1 cellular context compared by ENCODE assay signal in the genomic region with DNA sequence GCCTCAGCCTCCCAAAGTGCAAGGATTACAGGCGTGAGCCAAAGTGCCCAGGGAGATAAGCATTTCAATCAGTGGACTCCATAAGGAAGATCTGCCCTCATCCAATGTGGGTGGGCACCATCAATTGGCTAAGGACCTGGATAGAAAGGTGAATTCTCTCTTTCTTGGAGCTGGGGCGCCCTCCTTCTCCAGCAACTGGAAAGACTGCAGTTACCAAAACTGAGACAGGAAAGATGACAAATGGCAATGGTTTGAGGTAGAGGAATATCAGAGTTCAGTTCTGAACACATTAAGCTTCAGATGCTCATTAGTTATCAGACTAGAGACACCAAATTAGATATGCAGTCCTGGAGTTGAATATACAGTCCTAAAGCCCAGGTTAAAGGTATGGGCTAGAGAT.
A peak's percentile ranks its signal among the peaks of the same experiment; 100 is the strongest.
TF ChIP-seq lines count a peak whose summit lies in the region.

No MANE protein-coding gene starts in this region.

TF ChIP-seq in K562, 482 proteins besides CTCF, POLR2A, EP300 and RAD21:
- TF ChIP-seq KDM4B (IDR thresholded peaks at IDR 0.05; ENCODE audit: borderline replicate concordance in 2 of 2, low read depth in 1 of 2) (no peak), NEUROD1 (IDR thresholded peaks at IDR 0.05; ENCODE audit: borderline replicate concordance, low read depth, low read length, partially characterized antibody) (no peak), MEIS2 (IDR thresholded peaks at IDR 0.05; ENCODE audit: partially characterized antibody) (peak; percentile 14), ZSCAN29 (IDR thresholded peaks at IDR 0.05) (no peak), ZNF766 (CRISPR knock-in tag; conservative IDR thresholded peaks at IDR 0.05) (no peak)
- TF ChIP-seq, protein P1, sequence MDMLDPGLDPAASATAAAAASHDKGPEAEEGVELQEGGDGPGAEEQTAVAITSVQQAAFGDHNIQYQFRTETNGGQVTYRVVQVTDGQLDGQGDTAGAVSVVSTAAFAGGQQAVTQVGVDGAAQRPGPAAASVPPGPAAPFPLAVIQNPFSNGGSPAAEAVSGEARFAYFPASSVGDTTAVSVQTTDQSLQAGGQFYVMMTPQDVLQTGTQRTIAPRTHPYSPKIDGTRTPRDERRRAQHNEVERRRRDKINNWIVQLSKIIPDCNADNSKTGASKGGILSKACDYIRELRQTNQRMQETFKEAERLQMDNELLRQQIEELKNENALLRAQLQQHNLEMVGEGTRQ (CRISPR knock-in tag; IDR thresholded peaks at IDR 0.05) = no peak
TF ChIP-seq in K562: peak in this region for 1.
